1 cellular context compared by ENCODE assay signal in the genomic region with DNA sequence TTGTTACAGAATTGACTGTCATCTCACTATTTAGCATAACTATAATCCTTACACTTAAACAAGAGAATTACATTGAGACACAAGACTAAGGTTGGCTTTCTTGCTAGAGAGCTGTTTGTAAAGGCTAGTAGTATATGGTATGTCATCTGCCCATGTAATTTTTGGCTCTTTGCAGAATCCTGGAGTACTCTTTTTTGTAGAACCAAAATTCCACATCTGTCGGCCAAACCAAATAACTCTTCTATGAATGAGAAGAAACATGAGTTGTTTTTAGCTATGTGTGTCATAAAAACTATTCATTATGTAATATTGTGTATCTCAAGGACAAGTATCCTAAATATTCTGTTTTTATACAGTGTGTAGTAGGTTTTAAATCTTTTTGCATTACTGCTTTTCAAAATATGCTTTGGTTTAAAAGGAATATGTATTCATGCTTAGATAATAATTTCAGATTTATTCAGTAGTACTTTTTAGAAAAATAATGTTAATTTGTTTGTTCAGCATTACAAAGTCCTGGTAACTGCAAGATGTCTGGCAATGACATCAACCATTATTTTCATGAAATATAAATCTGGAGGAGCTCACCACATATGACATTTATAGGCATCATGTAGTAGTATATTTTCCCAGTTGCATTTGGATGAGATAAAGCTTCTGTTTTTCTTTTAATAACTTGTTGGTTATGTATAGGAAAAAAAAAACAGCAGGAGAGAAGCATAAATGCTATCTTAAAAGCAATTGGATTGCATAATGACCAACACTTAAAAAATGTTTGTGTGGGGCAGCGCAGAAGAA.
TF ChIP-seq lines count a peak whose summit lies in the region.

No MANE protein-coding gene starts in this region.

TF ChIP-seq in HCT116, 20 proteins besides CTCF, POLR2A, EP300 and RAD21 (continued from another document):
- TF ChIP-seq, protein P1, sequence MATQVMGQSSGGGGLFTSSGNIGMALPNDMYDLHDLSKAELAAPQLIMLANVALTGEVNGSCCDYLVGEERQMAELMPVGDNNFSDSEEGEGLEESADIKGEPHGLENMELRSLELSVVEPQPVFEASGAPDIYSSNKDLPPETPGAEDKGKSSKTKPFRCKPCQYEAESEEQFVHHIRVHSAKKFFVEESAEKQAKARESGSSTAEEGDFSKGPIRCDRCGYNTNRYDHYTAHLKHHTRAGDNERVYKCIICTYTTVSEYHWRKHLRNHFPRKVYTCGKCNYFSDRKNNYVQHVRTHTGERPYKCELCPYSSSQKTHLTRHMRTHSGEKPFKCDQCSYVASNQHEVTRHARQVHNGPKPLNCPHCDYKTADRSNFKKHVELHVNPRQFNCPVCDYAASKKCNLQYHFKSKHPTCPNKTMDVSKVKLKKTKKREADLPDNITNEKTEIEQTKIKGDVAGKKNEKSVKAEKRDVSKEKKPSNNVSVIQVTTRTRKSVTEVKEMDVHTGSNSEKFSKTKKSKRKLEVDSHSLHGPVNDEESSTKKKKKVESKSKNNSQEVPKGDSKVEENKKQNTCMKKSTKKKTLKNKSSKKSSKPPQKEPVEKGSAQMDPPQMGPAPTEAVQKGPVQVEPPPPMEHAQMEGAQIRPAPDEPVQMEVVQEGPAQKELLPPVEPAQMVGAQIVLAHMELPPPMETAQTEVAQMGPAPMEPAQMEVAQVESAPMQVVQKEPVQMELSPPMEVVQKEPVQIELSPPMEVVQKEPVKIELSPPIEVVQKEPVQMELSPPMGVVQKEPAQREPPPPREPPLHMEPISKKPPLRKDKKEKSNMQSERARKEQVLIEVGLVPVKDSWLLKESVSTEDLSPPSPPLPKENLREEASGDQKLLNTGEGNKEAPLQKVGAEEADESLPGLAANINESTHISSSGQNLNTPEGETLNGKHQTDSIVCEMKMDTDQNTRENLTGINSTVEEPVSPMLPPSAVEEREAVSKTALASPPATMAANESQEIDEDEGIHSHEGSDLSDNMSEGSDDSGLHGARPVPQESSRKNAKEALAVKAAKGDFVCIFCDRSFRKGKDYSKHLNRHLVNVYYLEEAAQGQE (IDR thresholded peaks at IDR 0.05; ENCODE audit: low read depth): no peak
- TF ChIP-seq, protein P2, sequence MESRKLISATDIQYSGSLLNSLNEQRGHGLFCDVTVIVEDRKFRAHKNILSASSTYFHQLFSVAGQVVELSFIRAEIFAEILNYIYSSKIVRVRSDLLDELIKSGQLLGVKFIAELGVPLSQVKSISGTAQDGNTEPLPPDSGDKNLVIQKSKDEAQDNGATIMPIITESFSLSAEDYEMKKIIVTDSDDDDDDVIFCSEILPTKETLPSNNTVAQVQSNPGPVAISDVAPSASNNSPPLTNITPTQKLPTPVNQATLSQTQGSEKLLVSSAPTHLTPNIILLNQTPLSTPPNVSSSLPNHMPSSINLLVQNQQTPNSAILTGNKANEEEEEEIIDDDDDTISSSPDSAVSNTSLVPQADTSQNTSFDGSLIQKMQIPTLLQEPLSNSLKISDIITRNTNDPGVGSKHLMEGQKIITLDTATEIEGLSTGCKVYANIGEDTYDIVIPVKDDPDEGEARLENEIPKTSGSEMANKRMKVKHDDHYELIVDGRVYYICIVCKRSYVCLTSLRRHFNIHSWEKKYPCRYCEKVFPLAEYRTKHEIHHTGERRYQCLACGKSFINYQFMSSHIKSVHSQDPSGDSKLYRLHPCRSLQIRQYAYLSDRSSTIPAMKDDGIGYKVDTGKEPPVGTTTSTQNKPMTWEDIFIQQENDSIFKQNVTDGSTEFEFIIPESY (IDR thresholded peaks at IDR 0.05; ENCODE audit: extremely low read depth, insufficient replicate concordance, low read length): no peak
- no peak for TF ChIP-seq EGR1 (IDR thresholded peaks at IDR 0.05; ENCODE audit: low read depth)
- TF ChIP-seq ZFX (IDR thresholded peaks at IDR 0.05): no peak
- no peak for TF ChIP-seq YY1 (IDR thresholded peaks at IDR 0.05; ENCODE audit: extremely low read depth, insufficient replicate concordance, low read depth, low read length)
TF ChIP-seq in HCT116: peak in this region for 0.
